ENCODE assay signal across 16 cellular contexts in genomic region chrX:8726031-8726652, GRCh38. TPM values are rescaled to one million over a fixed set of nuclear protein-coding genes. Genes with fewer than 3 reads are reported as not detected.
DNase-seq lines count a peak whose midpoint lies in the region; ATAC-seq lines count a peak whose summit lies in the region.
"Had no signal": no experiment of that assay in that cellular context is flagged by ENCODE, and none has a peak within 500 bp of the region (broad histone marks: within the 10 kb centered on the region; RNA-seq: fewer than 3 reads in every experiment).

No MANE protein-coding gene starts in this region.

- no peak overlapping the region for H3K4me3 ChIP-seq in CD4-positive, alpha-beta memory T cell (ENCODE audit: low read length in 2 of 2)
- H3K4me3 ChIP-seq: SJCRH30 had no signal

- H3K27me3 Mint-ChIP-seq in CD4-positive, alpha-beta memory T cell = peaks cover 9 to 14% of the 10 kb centered on the region in 2 donors

- peaks cover 0 to 7% (median 0%) of the 10 kb centered on the region in 8 donors for H3K9me3 Mint-ChIP-seq in CD4-positive, alpha-beta memory T cell
- H3K9me3 Mint-ChIP-seq: activated T-helper 2 cell treated with anti-CD3 and anti-CD28 coated beads, Interferon-gamma antibody, Interleukin-2, Interleukin-4, amounts not matched to agents 10 μg/mL and 5 μg/mL and 100 μg/mL, durations not matched to agents 14 hours and 24 hours and 36 hours; central memory CD8-positive, alpha-beta T cell; stimulated activated naive B cell treated with anti-CD40 and anti-IgM and Interleukin-4, amounts not matched to agents 10 μg/mL and 1 μg/mL and 100 μg/mL, for 72 hours; WTC11 had no signal

- peak; percentile 46 for DNase-seq in ELR (ENCODE audit: low read depth)
- peak; percentile 51 for DNase-seq in NCI-H1694 (lab: John Stamatoyannopoulos, UW)
- peak; percentile 44 to 58 for DNase-seq in SHP77 (lab: John Stamatoyannopoulos, UW)
- peak; percentile 87 for DNase-seq in islet precursor cell
- DNase-seq in CD4-positive, alpha-beta memory T cell = no peak
- no peak for DNase-seq in left lobe of liver (ENCODE audit: low spot score)
- DNase-seq in putamen (ENCODE audit: low spot score) = no peak
- DNase-seq: CD4-positive, CD25-positive, alpha-beta regulatory T cell; foreskin melanocyte; MV-4-11; stimulated activated naive B cell treated with anti-CD40 and anti-IgM and Interleukin-4, amounts not matched to agents 10 μg/mL and 1 μg/mL and 100 μg/mL, for 72 hours had no signal

- no peak overlapping the region for H3K4me3 Mint-ChIP-seq in CD4-positive, alpha-beta memory T cell
- H3K4me3 Mint-ChIP-seq: CD4-positive, CD25-positive, alpha-beta regulatory T cell; central memory CD8-positive, alpha-beta T cell; stimulated activated naive B cell treated with anti-CD40 and anti-IgM and Interleukin-4, amounts not matched to agents 10 μg/mL and 1 μg/mL and 100 μg/mL, for 72 hours; WTC11 had no signal

- POLR2A ChIA-PET in CD4-positive, alpha-beta memory T cell (lab: Charles Lee; ENCODE audit: partially characterized antibody) = no interaction called here

- H3K4me1 ChIP-seq in CD4-positive, alpha-beta memory T cell (ENCODE audit: insufficient read depth, low read length) = no peaks in the 10 kb centered on the region
- H3K4me1 ChIP-seq: SJCRH30 had no signal

- CTCF ChIA-PET in CD4-positive, alpha-beta memory T cell (lab: Charles Lee; ENCODE audit: partially characterized antibody) = no interaction called here

- no peaks in the 10 kb centered on the region for H3K36me3 Mint-ChIP-seq in CD4-positive, alpha-beta memory T cell
- H3K36me3 Mint-ChIP-seq: CD4-positive, CD25-positive, alpha-beta regulatory T cell; stimulated activated naive B cell treated with anti-CD40 and anti-IgM and Interleukin-4, amounts not matched to agents 10 μg/mL and 1 μg/mL and 100 μg/mL, for 72 hours had no signal

- intact Hi-C loops in CD4-positive, alpha-beta memory T cell (cut with micrococcal nuclease) = no loop called here

- ATAC-seq in left lobe of liver (no peak), GM21529 (IDR thresholded peaks at IDR 0.05; ENCODE audit: unreplicated experiment) (no peak)
- ATAC-seq: stimulated activated naive B cell treated with anti-CD40 and anti-IgM and Interleukin-4, amounts not matched to agents 10 μg/mL and 1 μg/mL and 100 μg/mL, for 72 hours; WTC11 had no signal

- no peak overlapping the region for H3K27ac Mint-ChIP-seq in CD4-positive, alpha-beta memory T cell
- H3K27ac Mint-ChIP-seq: activated T-helper 2 cell treated with anti-CD3 and anti-CD28 coated beads, Interferon-gamma antibody, Interleukin-2, Interleukin-4, amounts not matched to agents 10 μg/mL and 5 μg/mL and 100 μg/mL, durations not matched to agents 14 hours and 24 hours and 36 hours; CD4-positive, CD25-positive, alpha-beta regulatory T cell; stimulated activated naive B cell treated with anti-CD40 and anti-IgM and Interleukin-4, amounts not matched to agents 10 μg/mL and 1 μg/mL and 100 μg/mL, for 72 hours; WTC11 had no signal

- no peaks in the 10 kb centered on the region for H3K9me3 ChIP-seq in CD4-positive, alpha-beta memory T cell (ENCODE audit: control insufficient read depth in 1 of 2, low read length in 2 of 2)
- H3K9me3 ChIP-seq: SJCRH30 had no signal

- no peaks in the 10 kb centered on the region for H3K4me1 Mint-ChIP-seq in CD4-positive, alpha-beta memory T cell
- H3K4me1 Mint-ChIP-seq: CD4-positive, CD25-positive, alpha-beta regulatory T cell; central memory CD8-positive, alpha-beta T cell had no signal

- no peaks in the 10 kb centered on the region for H3K27me3 ChIP-seq in CD4-positive, alpha-beta memory T cell (ENCODE audit: insufficient read depth, low read length)
- H3K27me3 ChIP-seq: SJCRH30 had no signal

- H3K27ac ChIP-seq in CD4-positive, alpha-beta memory T cell (ENCODE audit: low read depth, low read length) = no peak overlapping the region
- H3K27ac ChIP-seq: SJCRH30 had no signal

- H3K36me3 ChIP-seq in CD4-positive, alpha-beta memory T cell (ENCODE audit: insufficient read depth, low read length) = no peaks in the 10 kb centered on the region
- H3K36me3 ChIP-seq: SJCRH30 had no signal

RNA-seq across cellular contexts. Expression of gene ANOS1, which starts 5.8 kb away (rescaled TPM):
- under 1 TPM; 0.14 to 0.15 TPM for total RNA-seq in CD4-positive, alpha-beta memory T cell
- not detected for polyA plus RNA-seq in CD4-positive, alpha-beta memory T cell
- 0.25 TPM for total RNA-seq in left lobe of liver
- total RNA-seq: activated T-helper 2 cell treated with anti-CD3 and anti-CD28 coated beads, Interferon-gamma antibody, Interleukin-2, Interleukin-4, amounts not matched to agents 10 μg/mL and 5 μg/mL and 100 μg/mL, durations not matched to agents 14 hours and 24 hours and 36 hours; CD4-positive, CD25-positive, alpha-beta regulatory T cell; SJCRH30 had no signal
- polyA plus RNA-seq: CD4-positive, CD25-positive, alpha-beta regulatory T cell had no signal

Comparison
In these comparisons a context has a peak if more than half of its experiments do, and no peak if none do; other contexts are left out.
1. DNase-seq: peak in ELR (single experiment), NCI-H1694 (single experiment), SHP77 (2 of 2) and islet precursor cell (single experiment); none in CD4-positive, alpha-beta memory T cell (0 of 5), left lobe of liver (single experiment) and putamen (single experiment).